Comparison of ENCODE assay signal across 9 cellular contexts in the genomic region with DNA sequence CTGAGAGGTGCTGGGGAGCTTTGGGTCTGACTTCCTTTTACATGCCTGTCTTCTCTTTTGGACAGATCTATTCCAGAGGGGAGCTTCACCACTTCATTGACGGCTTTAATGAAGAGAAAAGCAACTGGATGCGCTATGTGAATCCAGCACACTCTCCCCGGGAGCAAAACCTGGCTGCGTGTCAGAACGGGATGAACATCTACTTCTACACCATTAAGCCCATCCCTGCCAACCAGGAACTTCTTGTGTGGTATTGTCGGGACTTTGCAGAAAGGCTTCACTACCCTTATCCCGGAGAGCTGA. TPM values are rescaled to one million over a fixed set of nuclear protein-coding genes. Genes with fewer than 3 reads are reported as not detected.
DNase-seq lines count a peak whose midpoint lies in the region; ATAC-seq and TF ChIP-seq lines count a peak whose summit lies in the region.
"Had no signal": no experiment of that assay in that cellular context is flagged by ENCODE, and none has a peak within 500 bp of the region (broad histone marks: within the 10 kb centered on the region; RNA-seq: fewer than 3 reads in every experiment).

No MANE protein-coding gene starts in this region.

- peaks cover 0 to 46% (median 0%) of the 10 kb centered on the region in 9 donors for H3K36me3 ChIP-seq in heart right ventricle
- no peaks in the 10 kb centered on the region for H3K36me3 ChIP-seq in urinary bladder (ENCODE audit: insufficient read depth)

- H3K9me3 Mint-ChIP-seq in activated T-helper 17 cell treated with anti-CD3 and anti-CD28 coated beads, Interleukin-2, amount 50 U/mL, for 72 hours, result no peaks in the 10 kb centered on the region

- H3K4me1 Mint-ChIP-seq in activated T-helper 17 cell treated with anti-CD3 and anti-CD28 coated beads, Interleukin-2, amount 50 U/mL, for 72 hours, result peaks cover 22% of the 10 kb centered on the region

- TF ChIP-seq CTCF in heart right ventricle (IDR thresholded peaks at IDR 0.05), result no peak
- no peak for TF ChIP-seq CTCF in GM13977 (IDR thresholded peaks at IDR 0.05; ENCODE audit: extremely low read depth, insufficient read depth, missing control alignments)

- no peak for DNase-seq in heart right ventricle
- DNase-seq in cardiac septum (ENCODE audit: low spot score), result no peak
- peak in 1 of 2 donors; percentile 55 for DNase-seq in left colon
- DNase-seq in stimulated activated naive CD4-positive, alpha-beta T cell treated with Interleukin-2 at 50 U/mL for 16 hours (lab: John Stamatoyannopoulos, UW), result no peak
- DNase-seq in GM13977 (ENCODE audit: low spot score), result no peak
- DNase-seq: NCI-H2029 had no signal

- H3K9me3 ChIP-seq in heart right ventricle, result no peaks in the 10 kb centered on the region

- intact Hi-C loops in heart right ventricle (cut with DNase I) (loop anchor here in 2 of 10 donors (10.0 kb wide), 1 partner anchor 126 kb away; no protein-coding TSS in a partner anchor), cardiac septum (cut with DNase I) (loop anchor here (10.0 kb wide), 1 partner anchor 226 kb away; the partner anchor contains the start of gene ATG5), left colon (cut with DNase I, micrococcal nuclease) (no loop called here)

- in situ Hi-C loops in GM13977 (cut with MboI; ENCODE audit: low pct_unique_long_range_greater_than_20kb, low sequenced_read_pairs, unreplicated experiment), result loop anchor here (10.0 to 25.0 kb wide), 4 partner anchors 86 to 612 kb away; no protein-coding TSS in a partner anchor

- peak overlapping the region; percentile 90 for H3K4me3 Mint-ChIP-seq in activated T-helper 17 cell treated with anti-CD3 and anti-CD28 coated beads, Interleukin-2, amount 50 U/mL, for 72 hours

- H3K27me3 ChIP-seq in heart right ventricle, result peaks cover 0 to 72% (median 17%) of the 10 kb centered on the region in 7 donors

- no peak for ATAC-seq in heart right ventricle
- no peak for ATAC-seq in activated T-helper 17 cell treated with anti-CD3 and anti-CD28 coated beads, Interleukin-2, amount 50 U/mL, for 72 hours (replicated peaks)
- ATAC-seq in left colon, result peak; percentile 53
- no peak for ATAC-seq in HG03460 (IDR thresholded peaks at IDR 0.05; ENCODE audit: unreplicated experiment)

- peak overlapping the region; percentile 95 for H3K27ac Mint-ChIP-seq in activated T-helper 17 cell treated with anti-CD3 and anti-CD28 coated beads, Interleukin-2, amount 50 U/mL, for 72 hours

- H3K4me3 ChIP-seq in heart right ventricle (peak overlapping the region in 9 of 10 donors; percentile 4 to 56 (median 48)), urinary bladder (ENCODE audit: low read depth, low read length) (peak overlapping the region; percentile 46)

- WGBS in heart right ventricle, 2 donors, result 52 to 60% methylated on average over 7 of the region's 7 CpGs
- 30% methylated on average over 7 of the region's 7 CpGs for WGBS in urinary bladder

- H3K27ac ChIP-seq in heart right ventricle (peak overlapping the region; percentile 25 to 89 (median 74)), urinary bladder (ENCODE audit: low read depth) (no peak overlapping the region)

- peaks cover 100% of the 10 kb centered on the region for H3K36me3 Mint-ChIP-seq in activated T-helper 17 cell treated with anti-CD3 and anti-CD28 coated beads, Interleukin-2, amount 50 U/mL, for 72 hours (ENCODE audit: low read depth)

- H3K27me3 Mint-ChIP-seq in activated T-helper 17 cell treated with anti-CD3 and anti-CD28 coated beads, Interleukin-2, amount 50 U/mL, for 72 hours, result no peaks in the 10 kb centered on the region

- H3K4me1 ChIP-seq in heart right ventricle (peaks cover 0 to 57% (median 6%) of the 10 kb centered on the region in 9 donors), urinary bladder (ENCODE audit: insufficient read depth) (no peaks in the 10 kb centered on the region)

RNA-seq across cellular contexts. Expression of gene PRDM1, which starts 13.1 kb away (rescaled TPM):
- total RNA-seq in heart right ventricle (10 to 100 TPM in 1 of 10 donors, 1 to 10 TPM in 8, under 1 TPM in 1; 0.47 to 11.2 (median 2.1) TPM), cardiac septum (2.0 TPM), left colon (10 to 100 TPM; 16.6 to 25.9 TPM), urinary bladder (5.0 TPM)
- polyA plus RNA-seq in heart right ventricle (under 1 TPM; 0.32 to 0.73 TPM), urinary bladder (3.7 TPM)
- total RNA-seq in activated T-helper 17 cell treated with anti-CD3 and anti-CD28 coated beads, Interleukin-2, amount 50 U/mL, for 72 hours, result 100 to 1,000 TPM; 138 to 149 TPM

Comparison
In these comparisons a context has a peak if more than half of its experiments do, and no peak if none do; other contexts are left out.
1. RNA of gene PRDM1, which starts 13.1 kb away (total RNA-seq): 138 to 149 TPM in activated T-helper 17 cell treated with anti-CD3 and anti-CD28 coated beads, Interleukin-2, amount 50 U/mL, for 72 hours; 16.6 to 25.9 TPM in left colon, 5.0 TPM in urinary bladder (single experiment), 0.47 to 11.2 TPM in heart right ventricle and 2.0 TPM in cardiac septum (single experiment); every median in the first group is over 4 times any median in the second.